Comparison of ENCODE assay signal across 10 cellular contexts in the genomic region with DNA sequence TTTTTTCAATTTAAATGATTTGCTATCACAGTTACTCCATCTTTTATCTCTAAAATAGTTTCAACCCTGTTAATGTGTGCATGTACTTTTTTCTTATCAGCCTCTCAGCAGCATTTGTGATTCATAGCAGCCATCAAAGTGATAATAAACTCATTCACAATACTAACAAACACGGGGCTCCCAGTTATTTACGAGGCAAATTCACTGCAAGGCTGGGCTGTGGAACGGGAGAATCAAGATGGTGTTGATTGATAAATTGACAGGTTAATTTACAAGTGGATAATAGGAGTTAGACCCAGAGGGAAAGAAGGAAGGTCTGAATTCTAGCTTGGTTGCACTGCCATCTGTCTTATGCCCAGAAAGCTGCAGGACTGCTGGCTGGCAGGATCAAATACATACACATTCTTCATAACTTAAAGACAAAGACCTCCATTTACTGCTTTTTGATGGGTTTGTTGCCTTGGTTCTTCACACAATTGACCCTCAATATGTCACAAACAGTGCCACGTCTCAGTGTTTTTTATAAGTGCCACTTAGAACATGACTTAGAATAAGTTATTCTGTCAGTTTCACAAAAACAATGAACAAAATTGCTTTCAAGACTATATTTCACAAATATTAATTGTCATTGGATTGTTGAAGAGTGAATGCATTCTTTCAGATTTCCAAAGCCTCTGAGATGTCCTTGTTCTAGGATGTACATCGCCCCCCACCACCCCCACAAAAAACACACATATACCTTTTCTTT.
DNase-seq lines count a peak whose midpoint lies in the region; ATAC-seq and TF ChIP-seq lines count a peak whose summit lies in the region.
"Had no signal": no experiment of that assay in that cellular context is flagged by ENCODE, and none has a peak within 500 bp of the region (broad histone marks: within the 10 kb centered on the region; RNA-seq: fewer than 3 reads in every experiment).

No MANE protein-coding gene starts in this region.

- H3K36me3 Mint-ChIP-seq in endodermal cell (ENCODE audit: low read depth): no peaks in the 10 kb centered on the region
- H3K36me3 Mint-ChIP-seq in progenitor cell of endocrine pancreas (ENCODE audit: insufficient read depth): no peaks in the 10 kb centered on the region
- H3K36me3 Mint-ChIP-seq: CD4-positive, CD25-positive, alpha-beta regulatory T cell; naive B cell had no signal

- H3K9me3 ChIP-seq in endodermal cell (ENCODE audit: control insufficient read depth, low read length): no peaks in the 10 kb centered on the region

- H3K27ac ChIP-seq in endodermal cell (ENCODE audit: low read depth, low read length): no peak overlapping the region

- H3K27ac Mint-ChIP-seq in endodermal cell (no peak overlapping the region), progenitor cell of endocrine pancreas (no peak overlapping the region)
- H3K27ac Mint-ChIP-seq: CD4-positive, CD25-positive, alpha-beta regulatory T cell; naive B cell had no signal

- 19 to 67% methylated on average over 1 to 4 of the region's 5 CpGs for WGBS in endodermal cell (ENCODE audit: insufficient coverage in 1 of 2, insufficient read length in 1 of 2), 2 experiments

- H3K36me3 ChIP-seq in endodermal cell (ENCODE audit: control insufficient read depth, insufficient read depth, low read length): no peaks in the 10 kb centered on the region

- TF ChIP-seq CTCF in endodermal cell (conservative IDR thresholded peaks at IDR 0.05) (peak; percentile 89), progenitor cell of endocrine pancreas (IDR thresholded peaks at IDR 0.05; ENCODE audit: unreplicated experiment) (peak; percentile 62)

- intact Hi-C loops in left colon (cut with DNase I, micrococcal nuclease): loop anchor here in 1 of 2 donors (10.0 kb wide), 1 partner anchor 539 kb away; no protein-coding TSS in a partner anchor

- H3K4me1 Mint-ChIP-seq in endodermal cell (peaks cover 19% of the 10 kb centered on the region), progenitor cell of endocrine pancreas (ENCODE audit: low read depth) (peaks cover 10% of the 10 kb centered on the region)

- H3K4me3 ChIP-seq in endodermal cell (ENCODE audit: low read length): no peak overlapping the region

- H3K4me3 Mint-ChIP-seq in endodermal cell: no peak overlapping the region
- H3K4me3 Mint-ChIP-seq in progenitor cell of endocrine pancreas (ENCODE audit: low read depth): no peak overlapping the region
- H3K4me3 Mint-ChIP-seq: CD4-positive, CD25-positive, alpha-beta regulatory T cell; naive B cell had no signal

- DNase-seq in SKM-1 treated with dmso at 0.1 percent for 144 hours (lab: John Stamatoyannopoulos, UW; ENCODE audit: unreplicated experiment): peak; percentile 19
- no peak for DNase-seq in SKM-1 (lab: John Stamatoyannopoulos, UW; ENCODE audit: unreplicated experiment)
- DNase-seq in NCI-H69 (lab: John Stamatoyannopoulos, UW): peak; percentile 46
- DNase-seq in endodermal cell: peak; percentile 73
- DNase-seq in progenitor cell of endocrine pancreas (ENCODE audit: low spot score, unreplicated experiment): no peak
- no peak for DNase-seq in left colon
- DNase-seq: naive B cell had no signal

- no peak for ATAC-seq in GM18858 (IDR thresholded peaks at IDR 0.05; ENCODE audit: unreplicated experiment)
- no peak for ATAC-seq in left colon
- no peak for ATAC-seq in HG03097 (IDR thresholded peaks at IDR 0.05; ENCODE audit: low FRiP score, unreplicated experiment)

- H3K9me3 Mint-ChIP-seq in endodermal cell (peaks cover 1% of the 10 kb centered on the region), progenitor cell of endocrine pancreas (ENCODE audit: low read depth) (no peaks in the 10 kb centered on the region)

- H3K27me3 Mint-ChIP-seq in endodermal cell (ENCODE audit: insufficient read depth): no peaks in the 10 kb centered on the region
- peaks cover 25% of the 10 kb centered on the region for H3K27me3 Mint-ChIP-seq in progenitor cell of endocrine pancreas
- H3K27me3 Mint-ChIP-seq: CD4-positive, CD25-positive, alpha-beta regulatory T cell; naive B cell had no signal

- H3K27me3 ChIP-seq in endodermal cell (ENCODE audit: control insufficient read depth, insufficient read depth, low read length, poor library complexity, severe bottlenecking): no peaks in the 10 kb centered on the region

- no peaks in the 10 kb centered on the region for H3K4me1 ChIP-seq in endodermal cell (ENCODE audit: control insufficient read depth, insufficient read depth, low read length)

- no peak overlapping the region for H3K9ac ChIP-seq in endodermal cell (ENCODE audit: extremely low read depth, low read length, poor library complexity, severe bottlenecking)

Comparison
In these comparisons a context has a peak if more than half of its experiments do, and no peak if none do; other contexts are left out.
1. DNase-seq: peak in SKM-1 treated with dmso at 0.1 percent for 144 hours (single experiment), NCI-H69 (single experiment) and endodermal cell (single experiment); none in SKM-1 (single experiment), progenitor cell of endocrine pancreas (single experiment) and left colon (0 of 2).